ENCODE assay signal across 8 cellular contexts in genomic region chr12:123151679-123152454, GRCh38. TPM values are rescaled to one million over a fixed set of nuclear protein-coding genes. Genes with fewer than 3 reads are reported as not detected.
DNase-seq lines count a peak whose midpoint lies in the region; ATAC-seq, FAIRE-seq and TF ChIP-seq lines count a peak whose summit lies in the region.

No MANE protein-coding gene starts in this region.

- peaks cover 19% of the 10 kb centered on the region for H3K79me2 ChIP-seq in hepatocyte

- H4K20me1 ChIP-seq in hepatocyte (ENCODE audit: insufficient read depth, poor library complexity, severe bottlenecking), result no peaks in the 10 kb centered on the region

- H3K9me2 ChIP-seq in hepatocyte (replicated peaks; ENCODE audit: insufficient read depth), result no peaks in the 10 kb centered on the region

- peak overlapping the region; percentile 100 for H3K4me2 ChIP-seq in hepatocyte

- H3K9me3 ChIP-seq in hepatocyte (ENCODE audit: low read depth) (no peaks in the 10 kb centered on the region), small intestine (ENCODE audit: control insufficient read depth, low read depth) (no peaks in the 10 kb centered on the region)

- WGBS in hepatocyte (ENCODE audit: low lambda C conversion rate, missing lambda C conversion rate), result 74% methylated on average over 24 of the region's 24 CpGs
- 73 to 82% (median 81%) methylated on average over 24 of the region's 24 CpGs for WGBS in small intestine, 3 donors

- H2AFZ ChIP-seq in hepatocyte, result peak overlapping the region; percentile 100

- peaks cover 26% of the 10 kb centered on the region for H3K4me1 ChIP-seq in hepatocyte (ENCODE audit: insufficient read depth)
- peaks cover 2 to 4% of the 10 kb centered on the region in 2 donors for H3K4me1 ChIP-seq in small intestine (ENCODE audit: control insufficient read depth in 2 of 2, insufficient read depth in 1 of 2, low read depth in 1 of 2, low read length in 1 of 2)

- no peaks in the 10 kb centered on the region for H3K36me3 ChIP-seq in hepatocyte (replicated peaks; ENCODE audit: insufficient read depth, low read depth)
- peaks cover 2 to 3% of the 10 kb centered on the region in 2 donors for H3K36me3 ChIP-seq in small intestine (ENCODE audit: control insufficient read depth in 2 of 2, insufficient read depth in 2 of 2, low read length in 2 of 2)

- peak overlapping the region; percentile 53 for H3K4me3 ChIP-seq in HFF-Myc (replicated peaks; ENCODE audit: low read depth, low read length)
- peak overlapping the region; percentile 65 for H3K4me3 ChIP-seq in WI38 (ENCODE audit: low read depth, low read length)
- H3K4me3 ChIP-seq in hepatocyte, result peak overlapping the region; percentile 100
- peak overlapping the region; percentile 67 to 80 for H3K4me3 ChIP-seq in small intestine (ENCODE audit: low read depth in 1 of 2, low read length in 2 of 2)

- H3K27ac ChIP-seq in hepatocyte, result peak overlapping the region; percentile 95
- peak overlapping the region in 1 of 2 donors; percentile 80 for H3K27ac ChIP-seq in small intestine (ENCODE audit: low read depth in 1 of 2, low read length in 1 of 2)

- TF ChIP-seq CTCF in HFF-Myc (IDR thresholded peaks at IDR 0.05; ENCODE audit: low read depth, low read length, missing control alignments) (no peak), WI38 (IDR thresholded peaks at IDR 0.05; ENCODE audit: low read depth, low read length) (no peak), hepatocyte (IDR thresholded peaks at IDR 0.05; ENCODE audit: poor library complexity) (no peak)

- H3K27me3 ChIP-seq in hepatocyte (no peaks in the 10 kb centered on the region), small intestine (ENCODE audit: control insufficient read depth in 2 of 2, insufficient read depth in 2 of 2, low read length in 2 of 2) (no peaks in the 10 kb centered on the region)

- FAIRE-seq in small intestine (lab: Jason Lieb, UNC), result no peak

- no peak for DNase-seq in HFF-Myc (ENCODE audit: extremely low read depth, low read depth)
- no peak for DNase-seq in hepatocyte (ENCODE audit: low spot score)
- DNase-seq in small intestine, result no peak
- DNase-seq in D341Med (ENCODE audit: low spot score), result no peak
- no peak for DNase-seq in amygdala (lab: John Stamatoyannopoulos, UW)

- ATAC-seq in GM21786 (IDR thresholded peaks at IDR 0.05; ENCODE audit: unreplicated experiment), result no peak
- no peak for ATAC-seq in GM21528 (IDR thresholded peaks at IDR 0.05; ENCODE audit: low FRiP score, unreplicated experiment)

RNA-seq across cellular contexts. Expression of gene PITPNM2, which starts 1.0 kb away (rescaled TPM):
- 2.2 and 3.6 TPM in 2 replicates for total RNA-seq in hepatocyte
- 5.7 and 6.3 TPM in 2 replicates for polyA plus RNA-seq in hepatocyte
- polyA plus RNA-seq in small intestine, result 1 to 10 TPM; 2.2 to 8.0 (median 2.9) TPM
